Comparison of ENCODE assay signal across 8 cellular contexts in genomic region chr9:126500600-126501382, GRCh38.
DNase-seq lines count a peak whose midpoint lies in the region; ATAC-seq and TF ChIP-seq lines count a peak whose summit lies in the region.

No MANE protein-coding gene starts in this region.

- no peak overlapping the region for H3K27ac Mint-ChIP-seq in activated CD8-positive, alpha-beta memory T cell treated with anti-CD3 and anti-CD28 coated beads, Interleukin-2, amount 10 ng/mL, durations not matched to agents 7 days and 5 days
- H3K27ac Mint-ChIP-seq in endodermal cell, result no peak overlapping the region

- no peak overlapping the region for H2BK5ac ChIP-seq in mesenchymal stem cell (ENCODE audit: low read depth, low read length, poor library complexity, severe bottlenecking)

- H3K9me3 Mint-ChIP-seq in activated CD8-positive, alpha-beta memory T cell treated with anti-CD3 and anti-CD28 coated beads, Interleukin-2, amount 10 ng/mL, durations not matched to agents 7 days and 5 days (ENCODE audit: low read depth), result no peaks in the 10 kb centered on the region
- no peaks in the 10 kb centered on the region for H3K9me3 Mint-ChIP-seq in endodermal cell

- H3K27me3 Mint-ChIP-seq in activated CD8-positive, alpha-beta memory T cell treated with anti-CD3 and anti-CD28 coated beads, Interleukin-2, amount 10 ng/mL, durations not matched to agents 7 days and 5 days, result peaks cover 3% of the 10 kb centered on the region
- peaks cover 17% of the 10 kb centered on the region for H3K27me3 Mint-ChIP-seq in endodermal cell (ENCODE audit: insufficient read depth)

- 12 to 15% methylated on average over 21 to 37 of the region's 37 CpGs for WGBS in endodermal cell (ENCODE audit: insufficient coverage in 1 of 2, insufficient read length in 1 of 2), 2 experiments
- WGBS in mesenchymal stem cell, result 19% methylated on average over 36 of the region's 37 CpGs

- DNase-seq in Ammon's horn (ENCODE audit: low spot score), result peak; percentile 92
- DNase-seq in H7, result peak; percentile 97
- peak; percentile 67 for DNase-seq in NCI-H748 treated with DMSO at 0.1 percent for 48 hours (lab: John Stamatoyannopoulos, UW)
- peak; percentile 69 for DNase-seq in activated CD8-positive, alpha-beta memory T cell treated with anti-CD3 and anti-CD28 coated beads, Interleukin-2, amount 10 ng/mL, durations not matched to agents 7 days and 5 days
- peak; percentile 97 for DNase-seq in endodermal cell
- DNase-seq in mesenchymal stem cell, result peak; percentile 75
- DNase-seq in stimulated activated CD8-positive, alpha-beta memory T cell treated with anti-CD3 and anti-CD28 coated beads, Interleukin-2, amount 100 ng/mL, for 1 hour (ENCODE audit: low read depth in 2 of 2), result peak; percentile 37 to 39

- H2BK15ac ChIP-seq in mesenchymal stem cell (ENCODE audit: low read depth, poor library complexity, severe bottlenecking), result no peak overlapping the region

- H2BK12ac ChIP-seq in mesenchymal stem cell (ENCODE audit: low read length in 2 of 2), result no peak overlapping the region

- no peak overlapping the region for H3K4ac ChIP-seq in mesenchymal stem cell (ENCODE audit: low read depth in 1 of 2, low read length in 2 of 2)

- no peak overlapping the region for H4K91ac ChIP-seq in mesenchymal stem cell (ENCODE audit: low read length)

- no peak overlapping the region for H3K14ac ChIP-seq in mesenchymal stem cell (ENCODE audit: low read length in 2 of 2)

- no peak overlapping the region for H2AK5ac ChIP-seq in mesenchymal stem cell (ENCODE audit: low read length, severe bottlenecking)

- H3K9me3 ChIP-seq in endodermal cell (ENCODE audit: control insufficient read depth, low read length) (no peaks in the 10 kb centered on the region), mesenchymal stem cell (ENCODE audit: control insufficient read depth, low read length) (no peaks in the 10 kb centered on the region)

- H3K27me3 ChIP-seq in H7 (ENCODE audit: control insufficient read depth, insufficient read depth, low read length) (peaks cover 8% of the 10 kb centered on the region), endodermal cell (ENCODE audit: control insufficient read depth, insufficient read depth, low read length, poor library complexity, severe bottlenecking) (peaks cover 12% of the 10 kb centered on the region), mesenchymal stem cell (ENCODE audit: control insufficient read depth in 1 of 2, insufficient read depth in 1 of 2, low read length in 2 of 2) (peaks cover 11 to 21% of the 10 kb centered on the region in 2 experiments)

- no peak overlapping the region for H3K4me3 Mint-ChIP-seq in activated CD8-positive, alpha-beta memory T cell treated with anti-CD3 and anti-CD28 coated beads, Interleukin-2, amount 10 ng/mL, durations not matched to agents 7 days and 5 days
- H3K4me3 Mint-ChIP-seq in endodermal cell, result peak overlapping the region; percentile 53

- CTCF ChIA-PET in activated CD8-positive, alpha-beta memory T cell treated with anti-CD3 and anti-CD28 coated beads, Interleukin-2, amount 10 ng/mL, durations not matched to agents 7 days and 5 days (lab: Charles Lee), result interaction anchor here (0.8 to 7.1 kb wide), 20 partner anchors 9 to 1093 kb away, joined by 3 to 146 read pairs (median 4); no protein-coding TSS in a partner anchor

- no peaks in the 10 kb centered on the region for H3K36me3 ChIP-seq in H7 (replicated peaks; ENCODE audit: control insufficient read depth, insufficient read depth, low read length)
- H3K36me3 ChIP-seq in endodermal cell (ENCODE audit: control insufficient read depth, insufficient read depth, low read length), result no peaks in the 10 kb centered on the region
- peaks cover 0 to 9% of the 10 kb centered on the region in 2 experiments for H3K36me3 ChIP-seq in mesenchymal stem cell (ENCODE audit: control insufficient read depth in 1 of 2, insufficient read depth in 2 of 2, low read depth in 1 of 2, low read length in 2 of 2)

- H3K36me3 Mint-ChIP-seq in activated CD8-positive, alpha-beta memory T cell treated with anti-CD3 and anti-CD28 coated beads, Interleukin-2, amount 10 ng/mL, durations not matched to agents 7 days and 5 days, result peaks cover 2% of the 10 kb centered on the region
- no peaks in the 10 kb centered on the region for H3K36me3 Mint-ChIP-seq in endodermal cell (ENCODE audit: low read depth)

- no peak overlapping the region for H3K9ac ChIP-seq in endodermal cell (ENCODE audit: extremely low read depth, low read length, poor library complexity, severe bottlenecking)
- no peak overlapping the region for H3K9ac ChIP-seq in mesenchymal stem cell (ENCODE audit: low read length)

- H3K79me1 ChIP-seq in mesenchymal stem cell (replicated peaks; ENCODE audit: low read length, poor library complexity, severe bottlenecking), result no peaks in the 10 kb centered on the region

- H2AFZ ChIP-seq in mesenchymal stem cell (ENCODE audit: low read depth, low read length), result peak overlapping the region; percentile 8

- peaks cover 9% of the 10 kb centered on the region for H3K4me1 Mint-ChIP-seq in activated CD8-positive, alpha-beta memory T cell treated with anti-CD3 and anti-CD28 coated beads, Interleukin-2, amount 10 ng/mL, durations not matched to agents 7 days and 5 days
- H3K4me1 Mint-ChIP-seq in endodermal cell, result peaks cover 8% of the 10 kb centered on the region

- peak; percentile 55 for ATAC-seq in activated CD8-positive, alpha-beta memory T cell treated with anti-CD3 and anti-CD28 coated beads, Interleukin-2, amount 10 ng/mL, durations not matched to agents 7 days and 5 days
- ATAC-seq in HG03521 (IDR thresholded peaks at IDR 0.05; ENCODE audit: unreplicated experiment), result no peak

- H3K4me2 ChIP-seq in mesenchymal stem cell (ENCODE audit: low read length, poor library complexity, severe bottlenecking), result no peak overlapping the region

- peak overlapping the region; percentile 12 for H4K8ac ChIP-seq in mesenchymal stem cell (ENCODE audit: low read length)

- no peak overlapping the region for H2BK120ac ChIP-seq in mesenchymal stem cell (ENCODE audit: low read depth, low read length)

- peak overlapping the region; percentile 18; the same call in 1 of the 2 replicates for H3K4me3 ChIP-seq in H7 (ENCODE audit: insufficient read depth, low read depth, low read length)
- H3K4me3 ChIP-seq in endodermal cell (ENCODE audit: low read length), result no peak overlapping the region
- no peak overlapping the region for H3K4me3 ChIP-seq in mesenchymal stem cell (ENCODE audit: insufficient read depth in 1 of 2, low read depth in 1 of 2, low read length in 2 of 2)

- no peak overlapping the region for H3K23ac ChIP-seq in mesenchymal stem cell (ENCODE audit: low read length in 2 of 2)

- peak; percentile 99 for TF ChIP-seq CTCF in endodermal cell (conservative IDR thresholded peaks at IDR 0.05)

- H3K18ac ChIP-seq in mesenchymal stem cell (ENCODE audit: low read depth in 1 of 2, low read length in 2 of 2), result no peak overlapping the region

- peaks cover 6% of the 10 kb centered on the region for H3K4me1 ChIP-seq in endodermal cell (ENCODE audit: control insufficient read depth, insufficient read depth, low read length)
- H3K4me1 ChIP-seq in mesenchymal stem cell (ENCODE audit: control insufficient read depth, insufficient read depth, low read depth, low read length), result peaks cover 30% of the 10 kb centered on the region

- no peak overlapping the region for H3K27ac ChIP-seq in endodermal cell (ENCODE audit: low read depth, low read length)
- no peak overlapping the region for H3K27ac ChIP-seq in mesenchymal stem cell (ENCODE audit: low read length, poor library complexity, severe bottlenecking)

Comparison
In these comparisons a context has a peak if more than half of its experiments do, and no peak if none do; other contexts are left out.
1. DNase-seq: peak in every context shown above with its lines; median percentile 97 in H7; 97 in endodermal cell; 92 in Ammon's horn; 75 in mesenchymal stem cell; 69 in activated CD8-positive, alpha-beta memory T cell treated with anti-CD3 and anti-CD28 coated beads, Interleukin-2, amount 10 ng/mL, durations not matched to agents 7 days and 5 days; 67 in NCI-H748 treated with DMSO at 0.1 percent for 48 hours; 38 in stimulated activated CD8-positive, alpha-beta memory T cell treated with anti-CD3 and anti-CD28 coated beads, Interleukin-2, amount 100 ng/mL, for 1 hour.